In the genomic region with DNA sequence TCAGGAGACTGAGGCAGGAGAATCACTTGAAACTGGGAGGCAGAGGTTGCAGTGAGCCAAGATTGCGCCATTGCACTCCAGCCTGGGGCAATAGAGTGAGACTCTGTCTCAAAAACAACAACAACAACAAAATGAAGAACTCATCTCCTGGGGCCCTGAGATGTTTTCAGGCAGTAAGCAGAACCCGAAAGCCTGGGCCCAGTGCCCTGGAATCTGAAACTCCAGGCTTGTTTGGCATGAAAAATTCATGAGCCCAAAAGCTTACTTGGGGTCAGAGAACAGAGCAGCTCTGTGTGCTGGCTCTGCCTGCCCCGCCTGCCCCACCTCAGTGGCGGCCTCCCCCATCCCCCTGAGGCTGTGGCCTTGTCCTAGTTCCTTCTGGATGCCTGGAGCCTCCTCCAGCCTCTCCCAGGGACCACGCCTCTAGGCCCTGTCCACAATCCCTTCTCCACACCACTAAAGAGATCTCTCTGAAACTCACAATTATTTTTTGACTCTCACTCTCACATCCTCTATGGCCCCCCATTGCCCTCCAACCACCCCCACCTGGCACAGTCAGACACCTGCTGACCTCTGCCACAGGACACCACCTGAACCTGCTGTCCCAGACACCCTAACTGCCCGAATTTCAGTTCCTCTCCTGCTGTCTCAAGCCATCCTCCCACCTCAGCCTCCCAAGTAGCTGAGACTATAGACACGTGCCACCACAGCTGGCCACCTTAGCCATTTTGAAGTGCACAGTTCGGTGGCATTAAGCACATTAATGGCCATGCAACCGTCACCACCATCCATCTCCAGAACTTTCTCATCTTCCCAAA, we compare ENCODE assay signal across 1 cellular context.
TF ChIP-seq lines count a peak whose summit lies in the region.

No MANE protein-coding gene starts in this region.

TF ChIP-seq in WTC11, 78 proteins besides CTCF, POLR2A, EP300 and RAD21 (continued from another document):
- TF ChIP-seq, protein P1, sequence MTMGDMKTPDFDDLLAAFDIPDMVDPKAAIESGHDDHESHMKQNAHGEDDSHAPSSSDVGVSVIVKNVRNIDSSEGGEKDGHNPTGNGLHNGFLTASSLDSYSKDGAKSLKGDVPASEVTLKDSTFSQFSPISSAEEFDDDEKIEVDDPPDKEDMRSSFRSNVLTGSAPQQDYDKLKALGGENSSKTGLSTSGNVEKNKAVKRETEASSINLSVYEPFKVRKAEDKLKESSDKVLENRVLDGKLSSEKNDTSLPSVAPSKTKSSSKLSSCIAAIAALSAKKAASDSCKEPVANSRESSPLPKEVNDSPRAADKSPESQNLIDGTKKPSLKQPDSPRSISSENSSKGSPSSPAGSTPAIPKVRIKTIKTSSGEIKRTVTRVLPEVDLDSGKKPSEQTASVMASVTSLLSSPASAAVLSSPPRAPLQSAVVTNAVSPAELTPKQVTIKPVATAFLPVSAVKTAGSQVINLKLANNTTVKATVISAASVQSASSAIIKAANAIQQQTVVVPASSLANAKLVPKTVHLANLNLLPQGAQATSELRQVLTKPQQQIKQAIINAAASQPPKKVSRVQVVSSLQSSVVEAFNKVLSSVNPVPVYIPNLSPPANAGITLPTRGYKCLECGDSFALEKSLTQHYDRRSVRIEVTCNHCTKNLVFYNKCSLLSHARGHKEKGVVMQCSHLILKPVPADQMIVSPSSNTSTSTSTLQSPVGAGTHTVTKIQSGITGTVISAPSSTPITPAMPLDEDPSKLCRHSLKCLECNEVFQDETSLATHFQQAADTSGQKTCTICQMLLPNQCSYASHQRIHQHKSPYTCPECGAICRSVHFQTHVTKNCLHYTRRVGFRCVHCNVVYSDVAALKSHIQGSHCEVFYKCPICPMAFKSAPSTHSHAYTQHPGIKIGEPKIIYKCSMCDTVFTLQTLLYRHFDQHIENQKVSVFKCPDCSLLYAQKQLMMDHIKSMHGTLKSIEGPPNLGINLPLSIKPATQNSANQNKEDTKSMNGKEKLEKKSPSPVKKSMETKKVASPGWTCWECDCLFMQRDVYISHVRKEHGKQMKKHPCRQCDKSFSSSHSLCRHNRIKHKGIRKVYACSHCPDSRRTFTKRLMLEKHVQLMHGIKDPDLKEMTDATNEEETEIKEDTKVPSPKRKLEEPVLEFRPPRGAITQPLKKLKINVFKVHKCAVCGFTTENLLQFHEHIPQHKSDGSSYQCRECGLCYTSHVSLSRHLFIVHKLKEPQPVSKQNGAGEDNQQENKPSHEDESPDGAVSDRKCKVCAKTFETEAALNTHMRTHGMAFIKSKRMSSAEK (CRISPR knock-in tag; IDR thresholded peaks at IDR 0.05; ENCODE audit: borderline replicate concordance) = no peak
- no peak for TF ChIP-seq TP53 (CRISPR knock-in tag; IDR thresholded peaks at IDR 0.05)
- TF ChIP-seq ZNF138 (CRISPR knock-in tag; conservative IDR thresholded peaks at IDR 0.05) = no peak
- TF ChIP-seq TEAD1 (CRISPR knock-in tag; IDR thresholded peaks at IDR 0.05) = no peak
- no peak for TF ChIP-seq ZBTB21 (CRISPR knock-in tag; IDR thresholded peaks at IDR 0.05; ENCODE audit: borderline replicate concordance)
- no peak for TF ChIP-seq JUN (CRISPR knock-in tag; IDR thresholded peaks at IDR 0.05)
TF ChIP-seq in WTC11: peak in this region for 0.
